ENCODE assay signal across 8 cellular contexts in the genomic region with DNA sequence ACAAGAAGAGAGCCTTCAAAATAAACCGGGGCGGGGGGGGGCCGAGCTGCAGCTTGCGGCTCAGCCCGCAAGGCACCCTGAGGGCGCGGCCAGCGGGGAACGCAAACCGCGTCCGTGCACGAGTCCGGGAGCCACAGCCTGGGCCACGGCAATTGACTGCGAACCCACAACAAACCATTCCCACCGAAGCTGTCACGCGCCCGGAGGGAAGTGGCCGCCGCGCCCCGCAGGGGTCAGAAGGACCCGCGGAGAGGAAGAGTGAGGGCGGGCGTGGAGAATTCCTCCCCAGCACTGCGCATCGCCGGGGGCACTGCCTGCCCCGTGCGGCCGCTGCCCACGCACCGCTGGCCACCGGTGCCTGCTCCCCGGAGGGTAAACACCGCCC. TPM values are rescaled to one million over a fixed set of nuclear protein-coding genes. Genes with fewer than 3 reads are reported as not detected.
A peak's percentile ranks its signal among the peaks of the same experiment; 100 is the strongest.
DNase-seq lines count a peak whose midpoint lies in the region; ATAC-seq and TF ChIP-seq lines count a peak whose summit lies in the region.

No MANE protein-coding gene starts in this region.

- H3K4me1 ChIP-seq in BE2C: no peaks in the 10 kb centered on the region
- H3K4me1 ChIP-seq in right lobe of liver: no peaks in the 10 kb centered on the region
- H3K4me1 ChIP-seq in subcutaneous abdominal adipose tissue (ENCODE audit: control insufficient read depth in 5 of 5, insufficient read depth in 5 of 5, low read length in 5 of 5): peaks cover 4 to 52% (median 41%) of the 10 kb centered on the region in 5 donors

- peak overlapping the region; percentile 77 to 87 (median 85) for H3K9ac ChIP-seq in subcutaneous abdominal adipose tissue (ENCODE audit: low read length in 5 of 5)

- WGBS in right lobe of liver (ENCODE audit: insufficient coverage, low coverage, low lambda C conversion rate, missing lambda C conversion rate): no CpG with 5 or more reads among the region's 39 CpGs

- peak overlapping the region; percentile 83 to 98 (median 95) for H3K27ac ChIP-seq in right lobe of liver
- H3K27ac ChIP-seq in subcutaneous abdominal adipose tissue (ENCODE audit: low read depth, low read length): peak overlapping the region; percentile 91

- no peaks in the 10 kb centered on the region for H3K36me3 ChIP-seq in BE2C
- H3K36me3 ChIP-seq in right lobe of liver: no peaks in the 10 kb centered on the region
- no peaks in the 10 kb centered on the region for H3K36me3 ChIP-seq in subcutaneous abdominal adipose tissue (ENCODE audit: control insufficient read depth in 5 of 5, insufficient read depth in 5 of 5, low read length in 5 of 5)

- TF ChIP-seq POLR2A in right lobe of liver (IDR thresholded peaks at IDR 0.05): no peak

- no peak for TF ChIP-seq CTCF in BE2C (IDR thresholded peaks at IDR 0.05; ENCODE audit: low read depth, low read length)
- TF ChIP-seq CTCF in cardiac fibroblast (IDR thresholded peaks at IDR 0.05; ENCODE audit: low read depth, low read length): no peak
- TF ChIP-seq CTCF in right lobe of liver (IDR thresholded peaks at IDR 0.05): no peak

- H3K27me3 ChIP-seq in BE2C: no peaks in the 10 kb centered on the region
- H3K27me3 ChIP-seq in right lobe of liver: no peaks in the 10 kb centered on the region
- no peaks in the 10 kb centered on the region for H3K27me3 ChIP-seq in subcutaneous abdominal adipose tissue (ENCODE audit: control insufficient read depth in 5 of 5, insufficient read depth in 4 of 5, low read length in 5 of 5)

- peak; percentile 7 for ATAC-seq in GM21576 (IDR thresholded peaks at IDR 0.05; ENCODE audit: unreplicated experiment)
- peak; percentile 18 to 43 (median 43) for ATAC-seq in right lobe of liver
- ATAC-seq in GM21381 (IDR thresholded peaks at IDR 0.05; ENCODE audit: unreplicated experiment): no peak
- ATAC-seq in HG03457 (IDR thresholded peaks at IDR 0.05; ENCODE audit: unreplicated experiment): no peak

- H3K9me3 ChIP-seq in BE2C (no peaks in the 10 kb centered on the region), right lobe of liver (no peaks in the 10 kb centered on the region), subcutaneous abdominal adipose tissue (ENCODE audit: control insufficient read depth in 5 of 5, low read length in 5 of 5) (no peaks in the 10 kb centered on the region)

- H3K4me3 ChIP-seq in BE2C (ENCODE audit: low read depth, low read length) (peak overlapping the region; percentile 65), cardiac fibroblast (replicated peaks in 1 of 2; ENCODE audit: low read depth in 2 of 2, low read length in 2 of 2) (peak overlapping the region; percentile 94 to 97), right lobe of liver (peak overlapping the region; percentile 77 to 91 (median 83)), subcutaneous abdominal adipose tissue (ENCODE audit: low read depth in 1 of 5, low read length in 5 of 5) (peak overlapping the region; percentile 83 to 99 (median 96))

- DNase-seq in BE2C (peak; percentile 10), RPMI8226 (peak; percentile 18), cardiac fibroblast (ENCODE audit: low read depth in 2 of 2) (peak in 1 of 2 donors; percentile 31), right lobe of liver (peak; percentile 42 to 65 (median 65))

- intact Hi-C loops in right lobe of liver (cut with DNase I): no loop called here

RNA-seq across cellular contexts. Expression of a gene that starts 0.6 kb away (rescaled TPM):
- 0.28 TPM for polyA plus RNA-seq in BE2C (2012; ENCODE audit: insufficient read depth, insufficient read length, low read depth)
- 10 to 100 TPM in 5 of 6 experiments, 1 to 10 TPM in 1; 9.0 to 32.3 (median 18.1) TPM for total RNA-seq in right lobe of liver

Comparison
In these comparisons a context has a peak if more than half of its experiments do, and no peak if none do; other contexts are left out.
1. ATAC-seq: peak in GM21576 (single experiment) and right lobe of liver (4 of 4); none in GM21381 (single experiment) and HG03457 (single experiment).
2. Peak in every context shown above with its lines, with median percentiles within 50 percentile points of each other: H3K4me3 ChIP-seq.